In genomic region chr9:137067860-137068538, GRCh38 we compare ENCODE assay signal across 8 cellular contexts. TPM values are rescaled to one million over a fixed set of nuclear protein-coding genes. Genes with fewer than 3 reads are reported as not detected.
DNase-seq lines count a peak whose midpoint lies in the region; ATAC-seq and TF ChIP-seq lines count a peak whose summit lies in the region.

No MANE protein-coding gene starts in this region.

- peak overlapping the region; percentile 43 to 61 (median 61) for H3K4me3 Mint-ChIP-seq in T-cell
- peak overlapping the region; percentile 56 for H3K4me3 Mint-ChIP-seq in activated naive CD8-positive, alpha-beta T cell treated with anti-CD3 and anti-CD28 coated beads for 36 hours

- no peaks in the 10 kb centered on the region for H3K4me1 ChIP-seq in cardiac muscle cell (ENCODE audit: low read depth)

- H3K36me3 Mint-ChIP-seq in T-cell: no peaks in the 10 kb centered on the region
- peaks cover 3% of the 10 kb centered on the region for H3K36me3 Mint-ChIP-seq in activated naive CD8-positive, alpha-beta T cell treated with anti-CD3 and anti-CD28 coated beads for 36 hours

- no peaks in the 10 kb centered on the region for H3K9me3 ChIP-seq in cardiac muscle cell (ENCODE audit: low read depth)

- H3K4me3 ChIP-seq in cardiac muscle cell: no peak overlapping the region

- CTCF ChIA-PET in T-cell (lab: Charles Lee): interaction anchor here (0.6 to 1.4 kb wide), 7 partner anchors 21 to 341 kb away, joined by 3 to 10 read pairs (median 4); no protein-coding TSS in a partner anchor

- DNase-seq in Ammon's horn (ENCODE audit: low spot score): peak; percentile 86
- peak; percentile 70 for DNase-seq in NCI-H146 (lab: John Stamatoyannopoulos, UW)
- peak; percentile 70 to 87 (median 82) for DNase-seq in T-cell
- DNase-seq in activated naive CD8-positive, alpha-beta T cell treated with anti-CD3 and anti-CD28 coated beads for 36 hours: peak; percentile 88
- peak; percentile 82 to 83 for DNase-seq in cardiac muscle cell (ENCODE audit: low read depth in 1 of 2, low spot score in 1 of 2)
- peak; percentile 60 for DNase-seq in renal cortical epithelial cell (ENCODE audit: low read depth)

- peak overlapping the region; percentile 39 to 50 for H3K27ac Mint-ChIP-seq in T-cell
- H3K27ac Mint-ChIP-seq in activated naive CD8-positive, alpha-beta T cell treated with anti-CD3 and anti-CD28 coated beads for 36 hours: no peak overlapping the region

- no peak for TF ChIP-seq POLR2A in GM18505 (IDR thresholded peaks at IDR 0.05; ENCODE audit: borderline replicate concordance, extremely low read depth, insufficient read depth, insufficient read length)

- H3K27me3 ChIP-seq in cardiac muscle cell: peaks cover 10% of the 10 kb centered on the region

- ATAC-seq in GM19467 (IDR thresholded peaks at IDR 0.05; ENCODE audit: unreplicated experiment) (peak; percentile 43), T-cell (replicated peaks in 1 of 4) (peak; percentile 51 to 65 (median 54)), GM18505 (IDR thresholded peaks at IDR 0.05; ENCODE audit: unreplicated experiment) (no peak)

- no peaks in the 10 kb centered on the region for H3K9me3 Mint-ChIP-seq in T-cell
- H3K9me3 Mint-ChIP-seq in activated naive CD8-positive, alpha-beta T cell treated with anti-CD3 and anti-CD28 coated beads for 36 hours: no peaks in the 10 kb centered on the region

- peak; percentile 85 for TF ChIP-seq CTCF in cardiac muscle cell (IDR thresholded peaks at IDR 0.05; ENCODE audit: low read depth, low read length)

- H3K27me3 Mint-ChIP-seq in T-cell: peaks cover 3% of the 10 kb centered on the region in 2 donors
- H3K27me3 Mint-ChIP-seq in activated naive CD8-positive, alpha-beta T cell treated with anti-CD3 and anti-CD28 coated beads for 36 hours: peaks cover 4% of the 10 kb centered on the region

- POLR2A ChIA-PET in T-cell (lab: Charles Lee): interaction anchor here in 1 of 2 donors (0.6 kb wide), 1 partner anchor 187 kb away, joined by 4 read pairs; no protein-coding TSS in a partner anchor

- no peaks in the 10 kb centered on the region for H3K36me3 ChIP-seq in cardiac muscle cell

- peaks cover 14 to 17% (median 15%) of the 10 kb centered on the region in 3 donors for H3K4me1 Mint-ChIP-seq in T-cell
- peaks cover 11% of the 10 kb centered on the region for H3K4me1 Mint-ChIP-seq in activated naive CD8-positive, alpha-beta T cell treated with anti-CD3 and anti-CD28 coated beads for 36 hours

- H3K27ac ChIP-seq in cardiac muscle cell: no peak overlapping the region

RNA-seq across cellular contexts. Expression of gene SAPCD2, which starts 2.4 kb away (rescaled TPM):
- 1 to 10 TPM in 1 of 5 donors, under 1 TPM in 4; 0.33 to 1.0 (median 0.83) TPM for total RNA-seq in T-cell
- total RNA-seq in activated naive CD8-positive, alpha-beta T cell treated with anti-CD3 and anti-CD28 coated beads for 36 hours: 10 to 100 TPM; 15.2 to 15.4 TPM
- total RNA-seq in cardiac muscle cell: 6.3 and 42.1 TPM in 2 replicates
- polyA plus RNA-seq in cardiac muscle cell: 4.7 and 28.3 TPM in 2 replicates
- 0.99 and 12.0 TPM in 2 replicates for total RNA-seq in renal cortical epithelial cell

RNA-seq across cellular contexts. Expression of gene UAP1L1, which starts 9.3 kb away (rescaled TPM):
- 10 to 100 TPM; 11.3 to 32.8 (median 19.3) TPM for total RNA-seq in T-cell
- 10 to 100 TPM; 22.9 to 23.5 TPM for total RNA-seq in activated naive CD8-positive, alpha-beta T cell treated with anti-CD3 and anti-CD28 coated beads for 36 hours
- total RNA-seq in cardiac muscle cell: 5.8 and 13.3 TPM in 2 replicates
- polyA plus RNA-seq in cardiac muscle cell: 9.9 and 17.9 TPM in 2 replicates
- total RNA-seq in renal cortical epithelial cell: 6.4 and 7.1 TPM in 2 replicates

RNA-seq across cellular contexts. Expression of gene ENTPD2, which starts 14.1 kb away (rescaled TPM):
- total RNA-seq in T-cell (under 1 TPM in 1 of 5 donors, not detected in 4; 0.32 TPM), cardiac muscle cell (not detected in 2 replicates), renal cortical epithelial cell (0.17 and 0.35 TPM in 2 replicates)
- not detected for total RNA-seq in activated naive CD8-positive, alpha-beta T cell treated with anti-CD3 and anti-CD28 coated beads for 36 hours
- not detected in 2 replicates for polyA plus RNA-seq in cardiac muscle cell

RNA-seq across cellular contexts. Expression of gene MAN1B1, which starts 18.8 kb away (rescaled TPM):
- 10 to 100 TPM; 62.0 to 91.5 (median 84.8) TPM for total RNA-seq in T-cell
- 10 to 100 TPM; 24.7 to 25.1 TPM for total RNA-seq in activated naive CD8-positive, alpha-beta T cell treated with anti-CD3 and anti-CD28 coated beads for 36 hours
- total RNA-seq in cardiac muscle cell: 59.4 and 73.3 TPM in 2 replicates
- 67.6 and 86.7 TPM in 2 replicates for polyA plus RNA-seq in cardiac muscle cell
- 67.6 and 71.4 TPM in 2 replicates for total RNA-seq in renal cortical epithelial cell

RNA-seq across cellular contexts. Expression of gene NPDC1, which starts 22.0 kb away (rescaled TPM):
- total RNA-seq in T-cell (10 to 100 TPM; 32.4 to 76.7 (median 57.0) TPM), cardiac muscle cell (40.8 and 65.1 TPM in 2 replicates), renal cortical epithelial cell (7.1 and 21.6 TPM in 2 replicates)
- 10 to 100 TPM; 13.2 to 13.5 TPM for total RNA-seq in activated naive CD8-positive, alpha-beta T cell treated with anti-CD3 and anti-CD28 coated beads for 36 hours
- polyA plus RNA-seq in cardiac muscle cell: 83.5 and 94.9 TPM in 2 replicates
